Comparison of ENCODE assay signal across 22 cellular contexts in genomic region chr11:27058456-27058855, GRCh38. TPM values are rescaled to one million over a fixed set of nuclear protein-coding genes. Genes with fewer than 3 reads are reported as not detected.
"Had no signal": no experiment of that assay in that cellular context is flagged by ENCODE, and none has a peak within 500 bp of the region (broad histone marks: within the 10 kb centered on the region; RNA-seq: fewer than 3 reads in every experiment).

No MANE protein-coding gene starts in this region.

- DNase-seq: activated CD4-positive, alpha-beta T cell treated with anti-CD3 and anti-CD28 coated beads, Interleukin-2, amount 10 ng/mL, durations not matched to agents 24 days and 14 days; activated naive CD4-positive, alpha-beta T cell treated with anti-CD3 and anti-CD28 coated beads, Interleukin-2, amount 50 U/mL, for 16 hours; activated T-cell treated with anti-CD3 and anti-CD28 coated beads for 4 hours; central memory CD4-positive, alpha-beta T cell; effector CD4-positive, alpha-beta T cell; left ventricle myocardium superior; mesenchymal stem cell; psoas muscle; right lobe of liver; stimulated activated CD4-positive, alpha-beta T cell treated with anti-CD3 and anti-CD28 coated beads, Interleukin-4, amount 100 ng/mL, for 24 hours; stomach; thyroid gland had no signal

- H3K4me3 ChIP-seq: coronary artery, psoas muscle, right lobe of liver, stomach, thyroid gland, vagina had no signal

- H3K27me3 ChIP-seq: right lobe of liver, stomach, thyroid gland, vagina had no signal

- H3K36me3 ChIP-seq: right lobe of liver, stomach, thyroid gland, vagina had no signal

- ATAC-seq: left ventricle myocardium superior, psoas muscle, right lobe of liver had no signal

- H3K9me3 ChIP-seq: psoas muscle, right lobe of liver, thyroid gland, vagina had no signal

- FAIRE-seq: endothelial cell of umbilical vein, keratinocyte had no signal

- H3K4me1 ChIP-seq: psoas muscle, stomach, thyroid gland had no signal

- H3K27ac ChIP-seq: coronary artery, psoas muscle, right lobe of liver, stomach, thyroid gland, vagina, VCaP had no signal

RNA-seq across cellular contexts. Expression of gene BBOX1, which starts 17.8 kb away (rescaled TPM):
- total RNA-seq: activated CD4-positive, alpha-beta T cell treated with anti-CD3 and anti-CD28 coated beads, Interleukin-2, amount 10 ng/mL, durations not matched to agents 24 days and 14 days; activated CD8-positive, alpha-beta memory T cell treated with anti-CD3 and anti-CD28 coated beads for 36 hours; activated T-helper 2 cell treated with anti-CD3 and anti-CD28 coated beads, Interferon-gamma antibody, Interleukin-2, Interleukin-4, amounts not matched to agents 10 μg/mL and 5 μg/mL and 100 μg/mL, durations not matched to agents 14 hours and 24 hours and 36 hours; endothelial cell of umbilical vein; fibroblast of lung; left ventricle myocardium superior; natural killer cell treated with Interleukin-12 subunit alpha and Interleukin-12 subunit beta and Interleukin-15 and Interleukin-18, amount 100 ng/mL, for 72 hours; omental fat pad had no signal
- polyA plus RNA-seq: endothelial cell of umbilical vein, fibroblast of lung had no signal
